ENCODE assay signal across 8 cellular contexts in the genomic region with DNA sequence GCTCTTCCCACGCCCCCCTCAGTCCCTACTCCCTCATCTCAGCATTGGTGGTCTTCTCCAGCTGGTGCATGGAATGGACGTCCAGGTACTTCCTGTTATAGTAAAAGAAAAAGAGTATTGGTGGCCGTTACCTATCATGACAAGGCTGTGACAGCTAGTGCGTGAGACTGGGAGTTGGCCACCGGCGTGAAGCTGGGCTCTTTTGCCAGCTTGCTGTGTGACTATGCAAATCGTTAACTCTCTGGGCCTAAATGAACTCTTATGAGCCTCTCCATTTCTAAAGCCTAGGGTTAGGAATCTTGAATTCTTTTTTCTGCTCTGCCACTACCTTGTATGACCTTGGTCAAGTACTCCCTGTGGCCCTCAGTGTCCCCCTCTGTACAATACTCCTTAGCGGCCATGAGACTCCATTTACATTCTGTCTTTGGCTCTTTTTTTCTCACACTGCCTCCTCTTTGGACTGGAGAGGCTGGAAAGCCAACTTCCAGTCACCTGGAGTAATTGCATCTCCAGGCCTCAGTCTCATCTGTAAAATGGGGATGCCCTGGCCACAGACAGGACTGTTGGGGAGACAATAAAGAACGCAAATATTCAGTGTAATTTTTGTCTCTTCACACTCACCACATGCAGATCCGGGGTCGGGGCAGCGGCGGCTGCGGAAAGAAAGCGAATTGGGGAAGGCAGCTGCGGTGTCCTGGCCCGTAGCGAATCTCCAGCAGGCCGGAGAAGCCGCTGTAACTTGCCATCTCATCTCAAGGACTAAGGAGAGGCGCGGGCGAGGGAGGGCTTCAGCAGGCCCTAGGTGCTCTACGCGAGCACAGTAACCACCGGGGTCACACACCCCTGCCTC. TPM values are rescaled to one million over a fixed set of nuclear protein-coding genes. Genes with fewer than 3 reads are reported as not detected.
DNase-seq lines count a peak whose midpoint lies in the region; ATAC-seq, FAIRE-seq and TF ChIP-seq lines count a peak whose summit lies in the region.

No MANE protein-coding gene starts in this region.

- peaks cover 17% of the 10 kb centered on the region for H3K4me1 ChIP-seq in smooth muscle cell (ENCODE audit: low read depth)

- H3K9me3 Mint-ChIP-seq in WTC11, result no peaks in the 10 kb centered on the region

- H3K4me1 Mint-ChIP-seq in WTC11, result peaks cover 21% of the 10 kb centered on the region

- H3K9ac ChIP-seq in smooth muscle cell (ENCODE audit: low read depth), result peak overlapping the region; percentile 71

- peaks cover 33% of the 10 kb centered on the region for H3K36me3 Mint-ChIP-seq in WTC11

- ATAC-seq in WTC11, result 0 out of 2 replicates have a peak, but pooled peaks have one; percentile 2

- no peak for DNase-seq in HFF-Myc (ENCODE audit: extremely low read depth, low read depth)
- no peak for DNase-seq in WTC11 (ENCODE audit: low spot score)
- peak; percentile 37 for DNase-seq in hepatic stellate cell (ENCODE audit: low spot score)
- DNase-seq in smooth muscle cell (lab: John Stamatoyannopoulos, UW; ENCODE audit: unreplicated experiment), result no peak
- DNase-seq in COLO829 (ENCODE audit: low spot score), result no peak
- no peak for DNase-seq in D721Med (ENCODE audit: insufficient read length, low spot score)
- DNase-seq in DMS114 treated with DMSO at 0.1 percent for 48 hours (lab: John Stamatoyannopoulos, UW; ENCODE audit: unreplicated experiment), result no peak
- DNase-seq in GM13977 (ENCODE audit: low spot score), result no peak

- H3K27ac Mint-ChIP-seq in WTC11, result peak overlapping the region; percentile 51; the same call in 1 of the 2 replicates

- no peaks in the 10 kb centered on the region for H3K9me3 ChIP-seq in smooth muscle cell (replicated peaks; ENCODE audit: low read depth)

- peak overlapping the region; percentile 85 for H3K27ac ChIP-seq in smooth muscle cell (ENCODE audit: low read depth)

- WGBS in smooth muscle cell (ENCODE audit: low lambda C conversion rate), result 33% methylated on average over 26 of the region's 26 CpGs

- in situ Hi-C loops in GM13977 (cut with MboI; ENCODE audit: low pct_unique_long_range_greater_than_20kb, low sequenced_read_pairs, unreplicated experiment), result no loop called here

- peaks cover 8% of the 10 kb centered on the region for H3F3A ChIP-seq in smooth muscle cell (ENCODE audit: low read depth)

- no peak overlapping the region for H2AFZ ChIP-seq in smooth muscle cell (ENCODE audit: low read depth)

- no peaks in the 10 kb centered on the region for H3K27me3 ChIP-seq in smooth muscle cell (ENCODE audit: low read depth)

- H3K4me3 ChIP-seq in HFF-Myc (replicated peaks; ENCODE audit: low read depth, low read length), result peak overlapping the region; percentile 94
- H3K4me3 ChIP-seq in smooth muscle cell, result peak overlapping the region; percentile 65

- H3K79me2 ChIP-seq in smooth muscle cell (ENCODE audit: low read depth), result peaks cover 30% of the 10 kb centered on the region

- no peak for FAIRE-seq in D721Med (lab: Jason Lieb, UNC)

- peak overlapping the region; percentile 89 for H3K4me2 ChIP-seq in smooth muscle cell

- CTCF ChIA-PET in WTC11 (lab: Charles Lee), result interaction anchor here (0.9 to 1.5 kb wide), 4 partner anchors 13 to 69 kb away, joined by 3 to 4 read pairs (median 3); a partner anchor contains a TSS

- no peaks in the 10 kb centered on the region for H3K36me3 ChIP-seq in smooth muscle cell (ENCODE audit: low read depth)

- H3K27me3 Mint-ChIP-seq in WTC11 (ENCODE audit: low read depth), result no peaks in the 10 kb centered on the region

- TF ChIP-seq CTCF in HFF-Myc (IDR thresholded peaks at IDR 0.05; ENCODE audit: low read depth, low read length, missing control alignments) (no peak), WTC11 (IDR thresholded peaks at IDR 0.05) (no peak), smooth muscle cell (IDR thresholded peaks at IDR 0.05; ENCODE audit: borderline replicate concordance, insufficient read depth, poor library complexity, severe bottlenecking) (no peak), D721Med (IDR thresholded peaks at IDR 0.05; ENCODE audit: insufficient read depth, missing control alignments) (no peak), GM13977 (IDR thresholded peaks at IDR 0.05; ENCODE audit: extremely low read depth, insufficient read depth, missing control alignments) (no peak)

- peak overlapping the region; percentile 94 for H3K4me3 Mint-ChIP-seq in WTC11

- POLR2A ChIA-PET in WTC11 (lab: Charles Lee), result interaction anchor here (0.6 to 2.2 kb wide), 4 partner anchors 12 to 353 kb away, joined by 3 to 5 read pairs (median 4); a partner anchor contains a TSS

- H4K20me1 ChIP-seq in smooth muscle cell (ENCODE audit: low read depth), result peaks cover 8% of the 10 kb centered on the region

TF ChIP-seq in WTC11, 78 proteins besides CTCF, POLR2A, EP300 and RAD21:
- TF ChIP-seq ESRRA (CRISPR knock-in tag; IDR thresholded peaks at IDR 0.05; ENCODE audit: borderline replicate concordance), result peak; percentile 7; the same call in 1 of the 2 replicates
- TF ChIP-seq, protein P1, sequence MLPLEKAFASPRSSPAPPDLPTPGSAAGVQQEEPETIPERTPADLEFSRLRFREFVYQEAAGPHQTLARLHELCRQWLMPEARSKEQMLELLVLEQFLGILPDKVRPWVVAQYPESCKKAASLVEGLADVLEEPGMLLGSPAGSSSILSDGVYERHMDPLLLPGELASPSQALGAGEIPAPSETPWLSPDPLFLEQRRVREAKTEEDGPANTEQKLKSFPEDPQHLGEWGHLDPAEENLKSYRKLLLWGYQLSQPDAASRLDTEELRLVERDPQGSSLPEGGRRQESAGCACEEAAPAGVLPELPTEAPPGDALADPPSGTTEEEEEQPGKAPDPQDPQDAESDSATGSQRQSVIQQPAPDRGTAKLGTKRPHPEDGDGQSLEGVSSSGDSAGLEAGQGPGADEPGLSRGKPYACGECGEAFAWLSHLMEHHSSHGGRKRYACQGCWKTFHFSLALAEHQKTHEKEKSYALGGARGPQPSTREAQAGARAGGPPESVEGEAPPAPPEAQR (CRISPR knock-in tag; IDR thresholded peaks at IDR 0.05), result no peak

RNA-seq across cellular contexts. Expression of a gene that starts 1.1 kb away (rescaled TPM):
- total RNA-seq in WTC11 (2021) (4.6 to 6.6 TPM (median 6.2 TPM) in 3 replicates), smooth muscle cell (2.2 and 5.2 TPM in 2 replicates)
- polyA plus RNA-seq in smooth muscle cell, result 3.0 and 3.5 TPM in 2 replicates

RNA-seq across cellular contexts. Expression of a gene that starts 1.3 kb away (rescaled TPM):
- 63.7 to 77.1 TPM (median 66.9 TPM) in 3 replicates for total RNA-seq in WTC11 (2021)
- total RNA-seq in smooth muscle cell, result 66.1 and 73.0 TPM in 2 replicates
- polyA plus RNA-seq in smooth muscle cell, result 92.5 and 107 TPM in 2 replicates

RNA-seq across cellular contexts. Expression of a gene that starts 12.6 kb away (rescaled TPM):
- 40.8 to 50.5 TPM (median 45.0 TPM) in 3 replicates for total RNA-seq in WTC11 (2021)
- total RNA-seq in smooth muscle cell, result 24.9 and 35.9 TPM in 2 replicates
- 39.1 and 40.1 TPM in 2 replicates for polyA plus RNA-seq in smooth muscle cell

RNA-seq across cellular contexts. Expression of a gene that starts 26.2 kb away (rescaled TPM):
- total RNA-seq in WTC11 (2021) (18.7 to 20.0 TPM (median 19.7 TPM) in 3 replicates), smooth muscle cell (11.2 and 11.6 TPM in 2 replicates)
- polyA plus RNA-seq in smooth muscle cell, result 13.0 and 13.4 TPM in 2 replicates
